9 cellular contexts compared by ENCODE assay signal in genomic region chr1:40153073-40153770, GRCh38. TPM values are rescaled to one million over a fixed set of nuclear protein-coding genes. Genes with fewer than 3 reads are reported as not detected.
DNase-seq lines count a peak whose midpoint lies in the region; ATAC-seq and TF ChIP-seq lines count a peak whose summit lies in the region.
"Had no signal": no experiment of that assay in that cellular context is flagged by ENCODE, and none has a peak within 500 bp of the region (broad histone marks: within the 10 kb centered on the region; RNA-seq: fewer than 3 reads in every experiment).

No MANE protein-coding gene starts in this region.

- peak; percentile 66 for TF ChIP-seq CTCF in AG09309 (IDR thresholded peaks at IDR 0.05; ENCODE audit: control insufficient read depth, insufficient read depth, low read depth, low read length, missing control alignments)
- peak; percentile 33 to 76 (median 66) for TF ChIP-seq CTCF in adrenal gland (IDR thresholded peaks at IDR 0.05)

- H3K4me1 ChIP-seq in adrenal gland (replicated peaks in 1 of 2) (no peaks in the 10 kb centered on the region), iPS DF 6.9 (ENCODE audit: control insufficient read depth, insufficient read depth, low read length) (no peaks in the 10 kb centered on the region)

- no peak for TF ChIP-seq POLR2A in adrenal gland (IDR thresholded peaks at IDR 0.05)

- no peaks in the 10 kb centered on the region for H3K27me3 ChIP-seq in adrenal gland
- no peaks in the 10 kb centered on the region for H3K27me3 ChIP-seq in iPS DF 6.9 (ENCODE audit: control insufficient read depth, insufficient read depth, low read length)

- no peaks in the 10 kb centered on the region for H3K36me3 ChIP-seq in adrenal gland (replicated peaks in 1 of 2)
- H3K36me3 ChIP-seq in iPS DF 6.9 (ENCODE audit: control insufficient read depth, insufficient read depth, low read length): no peaks in the 10 kb centered on the region

- DNase-seq in AG09309 (ENCODE audit: low read depth) (peak; percentile 27), NCI-H82 (lab: John Stamatoyannopoulos, UW) (peak; percentile 86), adrenal gland (peak in 2 of 7 donors; percentile 27 to 44), iPS DF 6.9 (ENCODE audit: low read depth, low spot score) (peak; percentile 35), smooth muscle cell of the brain vasculature (ENCODE audit: low read depth, low spot score) (peak; percentile 23)

- 0 to 2% (median 0%) methylated on average over 2 of the region's 2 CpGs for WGBS in adrenal gland, 4 donors
- WGBS in iPS DF 6.9 (ENCODE audit: insufficient coverage, insufficient read length): no CpG with 5 or more reads among the region's 2 CpGs

- H3K4me3 ChIP-seq in AG09309 (ENCODE audit: control insufficient read depth, low read depth, low read length) (no peak overlapping the region), GM08714 (ENCODE audit: low read length) (peak overlapping the region; percentile 18; the same call in 1 of the 2 replicates), adrenal gland (no peak overlapping the region), iPS DF 6.9 (ENCODE audit: low read length) (no peak overlapping the region)
- H3K4me3 ChIP-seq: skin epidermis had no signal

- no peak overlapping the region for H3K27ac ChIP-seq in adrenal gland
- H3K27ac ChIP-seq in iPS DF 6.9 (ENCODE audit: low read length): no peak overlapping the region

- ATAC-seq in HG03354 (IDR thresholded peaks at IDR 0.05; ENCODE audit: poor library complexity, severe bottlenecking, unreplicated experiment): peak; percentile 58
- ATAC-seq in GM21717 (IDR thresholded peaks at IDR 0.05; ENCODE audit: unreplicated experiment): no peak

- intact Hi-C loops in adrenal gland (cut with DNase I): loop anchor here (5.0 kb wide), 1 partner anchor 184 kb away; no protein-coding TSS in a partner anchor

- H3K9me3 ChIP-seq in adrenal gland (replicated peaks in 1 of 3) (no peaks in the 10 kb centered on the region), iPS DF 6.9 (ENCODE audit: control insufficient read depth, insufficient read depth, low read length) (no peaks in the 10 kb centered on the region)

RNA-seq across cellular contexts. Expression of gene RLF, which starts 8.0 kb away (rescaled TPM):
- total RNA-seq in adrenal gland: 10 to 100 TPM in 6 of 8 donors, 1 to 10 TPM in 2; 5.3 to 18.8 (median 11.7) TPM
- 1 to 10 TPM; 3.7 to 9.6 (median 4.3) TPM for polyA plus RNA-seq in adrenal gland

RNA-seq across cellular contexts. Expression of gene PPT1, which starts 56.2 kb away (rescaled TPM):
- total RNA-seq in adrenal gland: 100 to 1,000 TPM in 2 of 8 donors, 10 to 100 TPM in 6; 72.1 to 112 (median 80.8) TPM
- polyA plus RNA-seq in adrenal gland: 100 to 1,000 TPM in 1 of 3 donors, 10 to 100 TPM in 2; 55.3 to 136 (median 59.4) TPM
